In the genomic region with DNA sequence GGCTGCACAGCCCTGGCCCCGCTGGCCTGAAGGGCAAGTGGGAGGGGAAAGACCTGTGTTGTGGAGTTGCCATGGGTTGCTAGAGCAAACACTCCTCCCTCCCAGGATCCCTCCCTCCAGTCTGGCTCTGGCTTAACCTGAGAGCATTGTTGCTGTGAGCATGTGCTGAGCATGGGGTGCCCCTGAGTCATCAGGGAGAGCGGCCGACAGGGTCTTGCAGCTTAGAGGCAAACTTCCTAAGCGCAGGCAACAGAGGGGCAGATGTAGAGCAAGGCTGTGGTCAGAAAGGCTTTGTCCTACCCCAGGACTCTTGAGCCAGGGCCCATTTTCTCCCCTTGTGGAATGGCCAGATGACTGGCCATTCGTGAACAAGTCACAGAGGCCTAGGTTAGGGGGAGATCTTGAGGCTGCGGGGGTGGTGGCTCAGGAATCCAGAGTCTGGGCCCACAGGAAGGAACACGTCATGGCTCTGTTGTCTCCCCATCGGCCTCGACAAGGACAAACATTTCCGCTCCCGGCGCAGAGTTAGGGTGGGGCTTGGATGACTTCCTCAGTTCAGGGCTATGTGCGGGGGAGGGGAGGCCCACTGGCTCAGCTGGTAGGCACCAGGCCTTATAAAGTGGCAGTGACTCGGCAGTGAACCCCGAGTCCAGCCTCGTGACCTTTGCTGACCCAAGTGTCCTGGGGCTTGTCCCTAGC, we compare ENCODE assay signal across 2 cellular contexts.
A peak's percentile ranks its signal among the peaks of the same experiment; 100 is the strongest.
TF ChIP-seq lines count a peak whose summit lies in the region.

No MANE protein-coding gene starts in this region.

TF ChIP-seq in HEK293, 187 proteins besides CTCF, POLR2A, EP300 and RAD21 (continued from another document and continues in another):
- TF ChIP-seq, protein P1, sequence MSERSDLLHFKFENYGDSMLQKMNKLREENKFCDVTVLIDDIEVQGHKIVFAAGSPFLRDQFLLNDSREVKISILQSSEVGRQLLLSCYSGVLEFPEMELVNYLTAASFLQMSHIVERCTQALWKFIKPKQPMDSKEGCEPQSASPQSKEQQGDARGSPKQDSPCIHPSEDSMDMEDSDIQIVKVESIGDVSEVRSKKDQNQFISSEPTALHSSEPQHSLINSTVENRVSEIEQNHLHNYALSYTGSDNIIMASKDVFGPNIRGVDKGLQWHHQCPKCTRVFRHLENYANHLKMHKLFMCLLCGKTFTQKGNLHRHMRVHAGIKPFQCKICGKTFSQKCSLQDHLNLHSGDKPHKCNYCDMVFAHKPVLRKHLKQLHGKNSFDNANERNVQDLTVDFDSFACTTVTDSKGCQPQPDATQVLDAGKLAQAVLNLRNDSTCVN (tag by site-specific recombination; optimal IDR thresholded peaks at IDR 0.05): peak; percentile 20
- TF ChIP-seq ZNF843 (tag by site-specific recombination; IDR thresholded peaks at IDR 0.05) (0 out of 2 replicates have a peak, but pooled peaks have one; percentile 10), ZBTB8A (tag by site-specific recombination; IDR thresholded peaks at IDR 0.05) (no peak), ZNF658 (tag by site-specific recombination; IDR thresholded peaks at IDR 0.05) (no peak), ZXDB (tag by site-specific recombination; IDR thresholded peaks at IDR 0.05) (peak; percentile 13), ZNF664 (tag by site-specific recombination; IDR thresholded peaks at IDR 0.05) (no peak), ZNF350 (tag by site-specific recombination; IDR thresholded peaks at IDR 0.05) (no peak), ZNF677 (tag by site-specific recombination; IDR thresholded peaks at IDR 0.05) (no peak), ZBTB7A (tag by site-specific recombination; IDR thresholded peaks at IDR 0.05; ENCODE audit: low read depth) (no peak), SETDB1 (IDR thresholded peaks at IDR 0.05; ENCODE audit: insufficient read length, low read length) (peak; percentile 70), ZNF146 (tag by site-specific recombination; IDR thresholded peaks at IDR 0.05) (no peak), ZFP69B (tag by site-specific recombination; IDR thresholded peaks at IDR 0.05) (peak; percentile 99), ZNF211 (tag by site-specific recombination; IDR thresholded peaks at IDR 0.05; ENCODE audit: low read depth) (no peak), ZNF623 (tag by site-specific recombination; IDR thresholded peaks at IDR 0.05) (no peak), ZFP37 (tag by site-specific recombination; IDR thresholded peaks at IDR 0.05) (peak; percentile 44; the same call in 1 of the 2 replicates)
- TF ChIP-seq, protein P2, sequence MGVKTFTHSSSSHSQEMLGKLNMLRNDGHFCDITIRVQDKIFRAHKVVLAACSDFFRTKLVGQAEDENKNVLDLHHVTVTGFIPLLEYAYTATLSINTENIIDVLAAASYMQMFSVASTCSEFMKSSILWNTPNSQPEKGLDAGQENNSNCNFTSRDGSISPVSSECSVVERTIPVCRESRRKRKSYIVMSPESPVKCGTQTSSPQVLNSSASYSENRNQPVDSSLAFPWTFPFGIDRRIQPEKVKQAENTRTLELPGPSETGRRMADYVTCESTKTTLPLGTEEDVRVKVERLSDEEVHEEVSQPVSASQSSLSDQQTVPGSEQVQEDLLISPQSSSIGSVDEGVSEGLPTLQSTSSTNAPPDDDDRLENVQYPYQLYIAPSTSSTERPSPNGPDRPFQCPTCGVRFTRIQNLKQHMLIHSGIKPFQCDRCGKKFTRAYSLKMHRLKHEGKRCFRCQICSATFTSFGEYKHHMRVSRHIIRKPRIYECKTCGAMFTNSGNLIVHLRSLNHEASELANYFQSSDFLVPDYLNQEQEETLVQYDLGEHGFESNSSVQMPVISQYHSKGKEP (tag by site-specific recombination; IDR thresholded peaks at IDR 0.05): no peak
- TF ChIP-seq, protein P3, sequence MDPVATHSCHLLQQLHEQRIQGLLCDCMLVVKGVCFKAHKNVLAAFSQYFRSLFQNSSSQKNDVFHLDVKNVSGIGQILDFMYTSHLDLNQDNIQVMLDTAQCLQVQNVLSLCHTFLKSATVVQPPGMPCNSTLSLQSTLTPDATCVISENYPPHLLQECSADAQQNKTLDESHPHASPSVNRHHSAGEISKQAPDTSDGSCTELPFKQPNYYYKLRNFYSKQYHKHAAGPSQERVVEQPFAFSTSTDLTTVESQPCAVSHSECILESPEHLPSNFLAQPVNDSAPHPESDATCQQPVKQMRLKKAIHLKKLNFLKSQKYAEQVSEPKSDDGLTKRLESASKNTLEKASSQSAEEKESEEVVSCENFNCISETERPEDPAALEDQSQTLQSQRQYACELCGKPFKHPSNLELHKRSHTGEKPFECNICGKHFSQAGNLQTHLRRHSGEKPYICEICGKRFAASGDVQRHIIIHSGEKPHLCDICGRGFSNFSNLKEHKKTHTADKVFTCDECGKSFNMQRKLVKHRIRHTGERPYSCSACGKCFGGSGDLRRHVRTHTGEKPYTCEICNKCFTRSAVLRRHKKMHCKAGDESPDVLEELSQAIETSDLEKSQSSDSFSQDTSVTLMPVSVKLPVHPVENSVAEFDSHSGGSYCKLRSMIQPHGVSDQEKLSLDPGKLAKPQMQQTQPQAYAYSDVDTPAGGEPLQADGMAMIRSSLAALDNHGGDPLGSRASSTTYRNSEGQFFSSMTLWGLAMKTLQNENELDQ (tag by site-specific recombination; IDR thresholded peaks at IDR 0.05; ENCODE audit: low read depth): no peak
- TF ChIP-seq, protein P4, sequence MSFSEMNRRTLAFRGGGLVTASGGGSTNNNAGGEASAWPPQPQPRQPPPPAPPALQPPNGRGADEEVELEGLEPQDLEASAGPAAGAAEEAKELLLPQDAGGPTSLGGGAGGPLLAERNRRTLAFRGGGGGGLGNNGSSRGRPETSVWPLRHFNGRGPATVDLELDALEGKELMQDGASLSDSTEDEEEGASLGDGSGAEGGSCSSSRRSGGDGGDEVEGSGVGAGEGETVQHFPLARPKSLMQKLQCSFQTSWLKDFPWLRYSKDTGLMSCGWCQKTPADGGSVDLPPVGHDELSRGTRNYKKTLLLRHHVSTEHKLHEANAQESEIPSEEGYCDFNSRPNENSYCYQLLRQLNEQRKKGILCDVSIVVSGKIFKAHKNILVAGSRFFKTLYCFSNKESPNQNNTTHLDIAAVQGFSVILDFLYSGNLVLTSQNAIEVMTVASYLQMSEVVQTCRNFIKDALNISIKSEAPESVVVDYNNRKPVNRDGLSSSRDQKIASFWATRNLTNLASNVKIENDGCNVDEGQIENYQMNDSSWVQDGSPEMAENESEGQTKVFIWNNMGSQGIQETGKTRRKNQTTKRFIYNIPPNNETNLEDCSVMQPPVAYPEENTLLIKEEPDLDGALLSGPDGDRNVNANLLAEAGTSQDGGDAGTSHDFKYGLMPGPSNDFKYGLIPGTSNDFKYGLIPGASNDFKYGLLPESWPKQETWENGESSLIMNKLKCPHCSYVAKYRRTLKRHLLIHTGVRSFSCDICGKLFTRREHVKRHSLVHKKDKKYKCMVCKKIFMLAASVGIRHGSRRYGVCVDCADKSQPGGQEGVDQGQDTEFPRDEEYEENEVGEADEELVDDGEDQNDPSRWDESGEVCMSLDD (tag by site-specific recombination; IDR thresholded peaks at IDR 0.05): peak; percentile 56

TF ChIP-seq in HepG2, 621 proteins besides CTCF, POLR2A, EP300 and RAD21 (continued from another document and continues in another):
- TF ChIP-seq, protein P5, sequence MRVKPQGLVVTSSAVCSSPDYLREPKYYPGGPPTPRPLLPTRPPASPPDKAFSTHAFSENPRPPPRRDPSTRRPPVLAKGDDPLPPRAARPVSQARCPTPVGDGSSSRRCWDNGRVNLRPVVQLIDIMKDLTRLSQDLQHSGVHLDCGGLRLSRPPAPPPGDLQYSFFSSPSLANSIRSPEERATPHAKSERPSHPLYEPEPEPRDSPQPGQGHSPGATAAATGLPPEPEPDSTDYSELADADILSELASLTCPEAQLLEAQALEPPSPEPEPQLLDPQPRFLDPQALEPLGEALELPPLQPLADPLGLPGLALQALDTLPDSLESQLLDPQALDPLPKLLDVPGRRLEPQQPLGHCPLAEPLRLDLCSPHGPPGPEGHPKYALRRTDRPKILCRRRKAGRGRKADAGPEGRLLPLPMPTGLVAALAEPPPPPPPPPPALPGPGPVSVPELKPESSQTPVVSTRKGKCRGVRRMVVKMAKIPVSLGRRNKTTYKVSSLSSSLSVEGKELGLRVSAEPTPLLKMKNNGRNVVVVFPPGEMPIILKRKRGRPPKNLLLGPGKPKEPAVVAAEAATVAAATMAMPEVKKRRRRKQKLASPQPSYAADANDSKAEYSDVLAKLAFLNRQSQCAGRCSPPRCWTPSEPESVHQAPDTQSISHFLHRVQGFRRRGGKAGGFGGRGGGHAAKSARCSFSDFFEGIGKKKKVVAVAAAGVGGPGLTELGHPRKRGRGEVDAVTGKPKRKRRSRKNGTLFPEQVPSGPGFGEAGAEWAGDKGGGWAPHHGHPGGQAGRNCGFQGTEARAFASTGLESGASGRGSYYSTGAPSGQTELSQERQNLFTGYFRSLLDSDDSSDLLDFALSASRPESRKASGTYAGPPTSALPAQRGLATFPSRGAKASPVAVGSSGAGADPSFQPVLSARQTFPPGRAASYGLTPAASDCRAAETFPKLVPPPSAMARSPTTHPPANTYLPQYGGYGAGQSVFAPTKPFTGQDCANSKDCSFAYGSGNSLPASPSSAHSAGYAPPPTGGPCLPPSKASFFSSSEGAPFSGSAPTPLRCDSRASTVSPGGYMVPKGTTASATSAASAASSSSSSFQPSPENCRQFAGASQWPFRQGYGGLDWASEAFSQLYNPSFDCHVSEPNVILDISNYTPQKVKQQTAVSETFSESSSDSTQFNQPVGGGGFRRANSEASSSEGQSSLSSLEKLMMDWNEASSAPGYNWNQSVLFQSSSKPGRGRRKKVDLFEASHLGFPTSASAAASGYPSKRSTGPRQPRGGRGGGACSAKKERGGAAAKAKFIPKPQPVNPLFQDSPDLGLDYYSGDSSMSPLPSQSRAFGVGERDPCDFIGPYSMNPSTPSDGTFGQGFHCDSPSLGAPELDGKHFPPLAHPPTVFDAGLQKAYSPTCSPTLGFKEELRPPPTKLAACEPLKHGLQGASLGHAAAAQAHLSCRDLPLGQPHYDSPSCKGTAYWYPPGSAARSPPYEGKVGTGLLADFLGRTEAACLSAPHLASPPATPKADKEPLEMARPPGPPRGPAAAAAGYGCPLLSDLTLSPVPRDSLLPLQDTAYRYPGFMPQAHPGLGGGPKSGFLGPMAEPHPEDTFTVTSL (CRISPR knock-in tag; IDR thresholded peaks at IDR 0.05; ENCODE audit: borderline replicate concordance): peak; percentile 80
- no peak for TF ChIP-seq ZNF850 (CRISPR knock-in tag; conservative IDR thresholded peaks at IDR 0.05)
- TF ChIP-seq CBX1 (IDR thresholded peaks at IDR 0.05; ENCODE audit: low read depth): no peak
- TF ChIP-seq, protein P6, sequence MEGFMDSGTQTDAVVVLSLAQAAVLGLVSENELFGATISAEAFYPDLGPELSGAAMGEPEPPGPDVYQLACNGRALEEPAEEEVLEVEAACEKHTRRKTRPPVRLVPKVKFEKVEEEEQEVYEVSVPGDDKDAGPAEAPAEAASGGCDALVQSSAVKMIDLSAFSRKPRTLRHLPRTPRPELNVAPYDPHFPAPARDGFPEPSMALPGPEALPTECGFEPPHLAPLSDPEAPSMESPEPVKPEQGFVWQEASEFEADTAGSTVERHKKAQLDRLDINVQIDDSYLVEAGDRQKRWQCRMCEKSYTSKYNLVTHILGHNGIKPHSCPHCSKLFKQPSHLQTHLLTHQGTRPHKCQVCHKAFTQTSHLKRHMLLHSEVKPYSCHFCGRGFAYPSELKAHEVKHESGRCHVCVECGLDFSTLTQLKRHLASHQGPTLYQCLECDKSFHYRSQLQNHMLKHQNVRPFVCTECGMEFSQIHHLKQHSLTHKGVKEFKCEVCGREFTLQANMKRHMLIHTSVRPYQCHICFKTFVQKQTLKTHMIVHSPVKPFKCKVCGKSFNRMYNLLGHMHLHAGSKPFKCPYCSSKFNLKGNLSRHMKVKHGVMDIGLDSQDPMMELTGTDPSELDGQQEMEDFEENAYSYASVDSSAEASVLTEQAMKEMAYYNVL (CRISPR knock-in tag; IDR thresholded peaks at IDR 0.05; ENCODE audit: borderline replicate concordance): no peak
- no peak; the same call in none of the 2 replicates for TF ChIP-seq HDAC2 (CRISPR knock-in tag; IDR thresholded peaks at IDR 0.05)
- no peak for TF ChIP-seq SP2 (CRISPR knock-in tag; IDR thresholded peaks at IDR 0.05)
- no peak for TF ChIP-seq SMC3 (IDR thresholded peaks at IDR 0.05; ENCODE audit: low read length)
- TF ChIP-seq ZNF3 (CRISPR knock-in tag; IDR thresholded peaks at IDR 0.05): no peak
- TF ChIP-seq, protein P7, sequence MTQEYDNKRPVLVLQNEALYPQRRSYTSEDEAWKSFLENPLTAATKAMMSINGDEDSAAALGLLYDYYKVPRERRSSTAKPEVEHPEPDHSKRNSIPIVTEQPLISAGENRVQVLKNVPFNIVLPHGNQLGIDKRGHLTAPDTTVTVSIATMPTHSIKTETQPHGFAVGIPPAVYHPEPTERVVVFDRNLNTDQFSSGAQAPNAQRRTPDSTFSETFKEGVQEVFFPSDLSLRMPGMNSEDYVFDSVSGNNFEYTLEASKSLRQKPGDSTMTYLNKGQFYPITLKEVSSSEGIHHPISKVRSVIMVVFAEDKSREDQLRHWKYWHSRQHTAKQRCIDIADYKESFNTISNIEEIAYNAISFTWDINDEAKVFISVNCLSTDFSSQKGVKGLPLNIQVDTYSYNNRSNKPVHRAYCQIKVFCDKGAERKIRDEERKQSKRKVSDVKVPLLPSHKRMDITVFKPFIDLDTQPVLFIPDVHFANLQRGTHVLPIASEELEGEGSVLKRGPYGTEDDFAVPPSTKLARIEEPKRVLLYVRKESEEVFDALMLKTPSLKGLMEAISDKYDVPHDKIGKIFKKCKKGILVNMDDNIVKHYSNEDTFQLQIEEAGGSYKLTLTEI (CRISPR knock-in tag; conservative IDR thresholded peaks at IDR 0.05): no peak
- no peak; the same call in 1 of the 2 replicates for TF ChIP-seq KDM4B (CRISPR knock-in tag; IDR thresholded peaks at IDR 0.05)
- TF ChIP-seq, protein P8, sequence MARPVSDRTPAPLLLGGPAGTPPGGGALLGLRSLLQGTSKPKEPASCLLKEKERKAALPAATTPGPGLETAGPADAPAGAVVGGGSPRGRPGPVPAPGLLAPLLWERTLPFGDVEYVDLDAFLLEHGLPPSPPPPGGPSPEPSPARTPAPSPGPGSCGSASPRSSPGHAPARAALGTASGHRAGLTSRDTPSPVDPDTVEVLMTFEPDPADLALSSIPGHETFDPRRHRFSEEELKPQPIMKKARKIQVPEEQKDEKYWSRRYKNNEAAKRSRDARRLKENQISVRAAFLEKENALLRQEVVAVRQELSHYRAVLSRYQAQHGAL (CRISPR knock-in tag; IDR thresholded peaks at IDR 0.05; ENCODE audit: not compliant biosample characterization): no peak
- peak; percentile 44 for TF ChIP-seq AGO2 (optimal IDR thresholded peaks at IDR 0.05; ENCODE audit: low read depth, low read length)
- TF ChIP-seq ZNF644 (CRISPR knock-in tag; IDR thresholded peaks at IDR 0.05; ENCODE audit: low read depth): no peak
- TF ChIP-seq NFE2 (CRISPR knock-in tag; IDR thresholded peaks at IDR 0.05): no peak
- TF ChIP-seq HOXA7 (CRISPR knock-in tag; IDR thresholded peaks at IDR 0.05): no peak
- TF ChIP-seq, protein P9, sequence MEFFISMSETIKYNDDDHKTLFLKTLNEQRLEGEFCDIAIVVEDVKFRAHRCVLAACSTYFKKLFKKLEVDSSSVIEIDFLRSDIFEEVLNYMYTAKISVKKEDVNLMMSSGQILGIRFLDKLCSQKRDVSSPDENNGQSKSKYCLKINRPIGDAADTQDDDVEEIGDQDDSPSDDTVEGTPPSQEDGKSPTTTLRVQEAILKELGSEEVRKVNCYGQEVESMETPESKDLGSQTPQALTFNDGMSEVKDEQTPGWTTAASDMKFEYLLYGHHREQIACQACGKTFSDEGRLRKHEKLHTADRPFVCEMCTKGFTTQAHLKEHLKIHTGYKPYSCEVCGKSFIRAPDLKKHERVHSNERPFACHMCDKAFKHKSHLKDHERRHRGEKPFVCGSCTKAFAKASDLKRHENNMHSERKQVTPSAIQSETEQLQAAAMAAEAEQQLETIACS (CRISPR knock-in tag; IDR thresholded peaks at IDR 0.05): no peak
- TF ChIP-seq, protein P10, sequence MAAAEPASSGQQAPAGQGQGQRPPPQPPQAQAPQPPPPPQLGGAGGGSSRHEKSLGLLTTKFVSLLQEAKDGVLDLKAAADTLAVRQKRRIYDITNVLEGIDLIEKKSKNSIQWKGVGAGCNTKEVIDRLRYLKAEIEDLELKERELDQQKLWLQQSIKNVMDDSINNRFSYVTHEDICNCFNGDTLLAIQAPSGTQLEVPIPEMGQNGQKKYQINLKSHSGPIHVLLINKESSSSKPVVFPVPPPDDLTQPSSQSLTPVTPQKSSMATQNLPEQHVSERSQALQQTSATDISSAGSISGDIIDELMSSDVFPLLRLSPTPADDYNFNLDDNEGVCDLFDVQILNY (CRISPR knock-in tag; conservative IDR thresholded peaks at IDR 0.05): no peak
- peak; percentile 86 for TF ChIP-seq RFX3 (CRISPR knock-in tag; IDR thresholded peaks at IDR 0.05)
- no peak for TF ChIP-seq SRF (IDR thresholded peaks at IDR 0.05; ENCODE audit: low read depth, low read length)
